In the genomic region with DNA sequence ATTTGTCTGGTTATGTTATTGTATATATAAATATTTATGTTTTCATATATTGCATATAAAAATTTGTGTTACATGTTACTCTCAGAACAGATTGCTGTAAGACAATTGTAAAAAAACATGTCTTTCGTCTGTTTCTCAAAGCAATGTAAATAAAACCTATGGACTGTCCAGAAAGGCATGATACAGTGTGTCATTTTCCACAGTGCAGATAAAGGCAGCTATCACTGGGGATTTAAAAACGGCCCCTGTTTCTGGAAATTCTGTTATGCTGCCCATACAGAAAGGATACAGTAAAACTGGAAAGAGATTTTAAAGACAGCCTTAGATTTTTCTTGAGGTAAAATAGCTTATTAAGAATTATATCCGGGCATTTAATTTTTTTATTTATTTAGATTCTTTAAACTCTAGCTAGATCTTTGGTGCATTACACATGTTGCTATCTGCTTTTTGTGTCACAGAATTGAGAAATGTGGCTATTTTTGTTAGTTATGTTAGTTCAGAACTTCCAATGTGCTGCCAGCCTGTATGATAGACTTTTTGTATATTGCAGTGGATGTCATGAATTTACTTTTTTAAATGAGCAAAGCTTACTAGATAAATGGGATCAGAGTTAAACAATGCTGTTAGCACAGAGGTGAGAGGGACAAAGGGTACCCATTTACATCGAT, we compare ENCODE assay signal across 8 cellular contexts. TPM values are rescaled to one million over a fixed set of nuclear protein-coding genes. Genes with fewer than 3 reads are reported as not detected.
A peak's percentile ranks its signal among the peaks of the same experiment; 100 is the strongest.
DNase-seq lines count a peak whose midpoint lies in the region; ATAC-seq and TF ChIP-seq lines count a peak whose summit lies in the region.

No MANE protein-coding gene starts in this region.

- H3K9me3 Mint-ChIP-seq in activated T-cell treated with anti-CD3 and anti-CD28 coated beads, Interleukin-2, amount 50 U/mL, for 24 hours: no peaks in the 10 kb centered on the region
- peaks cover 0 to 3% (median 0%) of the 10 kb centered on the region in 11 donors for H3K9me3 Mint-ChIP-seq in naive thymus-derived CD4-positive, alpha-beta T cell

- intact Hi-C loops in naive thymus-derived CD4-positive, alpha-beta T cell (cut with micrococcal nuclease): loop anchor here (1.0 to 10.0 kb wide), 13 partner anchors 32 to 1440 kb away; partner anchors contain the start of genes EEF1B2 (in 2 of the 2), FASTKD2 (in 2 of the 2), KLF7 (in 2 of the 2) and MDH1B (in 2 of the 2)

- H3K27me3 ChIP-seq in ectodermal cell (ENCODE audit: control insufficient read depth, insufficient read depth, low read length, poor library complexity, severe bottlenecking): no peaks in the 10 kb centered on the region
- no peaks in the 10 kb centered on the region for H3K27me3 ChIP-seq in naive thymus-derived CD4-positive, alpha-beta T cell (ENCODE audit: control insufficient read depth in 2 of 2, insufficient read depth in 2 of 2, low read length in 2 of 2)

- H3K4me3 ChIP-seq in ectodermal cell (ENCODE audit: insufficient read depth, low read depth, low read length): peak overlapping the region; percentile 55
- peak overlapping the region; percentile 97 for H3K4me3 ChIP-seq in naive thymus-derived CD4-positive, alpha-beta T cell (ENCODE audit: low read length)

- H3K36me3 Mint-ChIP-seq in activated T-cell treated with anti-CD3 and anti-CD28 coated beads, Interleukin-2, amount 50 U/mL, for 24 hours (ENCODE audit: low read depth): peaks cover 28% of the 10 kb centered on the region
- H3K36me3 Mint-ChIP-seq in naive thymus-derived CD4-positive, alpha-beta T cell: peaks cover 0 to 9% (median 3%) of the 10 kb centered on the region in 5 donors

- no peaks in the 10 kb centered on the region for H3K27me3 Mint-ChIP-seq in activated T-cell treated with anti-CD3 and anti-CD28 coated beads, Interleukin-2, amount 50 U/mL, for 24 hours
- H3K27me3 Mint-ChIP-seq in naive thymus-derived CD4-positive, alpha-beta T cell: no peaks in the 10 kb centered on the region

- no peaks in the 10 kb centered on the region for H3K36me3 ChIP-seq in ectodermal cell (ENCODE audit: control insufficient read depth, insufficient read depth, low read length)
- peaks cover 0 to 3% (median 0%) of the 10 kb centered on the region in 3 experiments for H3K36me3 ChIP-seq in naive thymus-derived CD4-positive, alpha-beta T cell (ENCODE audit: control insufficient read depth in 2 of 3, insufficient read depth in 3 of 3, low read length in 3 of 3)

- no peak for TF ChIP-seq CTCF in RWPE1 (conservative IDR thresholded peaks at IDR 0.05; ENCODE audit: low read depth)

- H3K9me3 ChIP-seq in ectodermal cell (ENCODE audit: control insufficient read depth, low read length): no peaks in the 10 kb centered on the region
- no peaks in the 10 kb centered on the region for H3K9me3 ChIP-seq in naive thymus-derived CD4-positive, alpha-beta T cell (ENCODE audit: control insufficient read depth in 2 of 3, low read length in 3 of 3)

- H3K27ac Mint-ChIP-seq in activated T-cell treated with anti-CD3 and anti-CD28 coated beads, Interleukin-2, amount 50 U/mL, for 24 hours: peak overlapping the region; percentile 85
- peak overlapping the region; percentile 75 to 100 (median 94) for H3K27ac Mint-ChIP-seq in naive thymus-derived CD4-positive, alpha-beta T cell

- POLR2A ChIA-PET in RWPE1 (lab: Yijun Ruan, JAX; ENCODE audit: low non-redundant PET): no interaction called here
- POLR2A ChIA-PET in naive thymus-derived CD4-positive, alpha-beta T cell (lab: Charles Lee): interaction anchor here (0.6 to 2.0 kb wide), 9 partner anchors 10 to 1078 kb away, joined by 3 to 16 read pairs (median 3); partner anchors contain the start of genes EEF1B2, FASTKD2, MDH1B and NDUFS1

- peak overlapping the region; percentile 99 for H3K4me3 Mint-ChIP-seq in activated T-cell treated with anti-CD3 and anti-CD28 coated beads, Interleukin-2, amount 50 U/mL, for 24 hours
- peak overlapping the region; percentile 95 to 99 (median 98) for H3K4me3 Mint-ChIP-seq in naive thymus-derived CD4-positive, alpha-beta T cell

- ATAC-seq in naive thymus-derived CD4-positive, alpha-beta T cell: no peak
- ATAC-seq in HG02798 (IDR thresholded peaks at IDR 0.05; ENCODE audit: poor library complexity, unreplicated experiment) (no peak), left lobe of liver (no peak)

- CTCF ChIA-PET in RWPE1 (lab: Yijun Ruan, JAX): interaction anchor here (0.6 to 1.0 kb wide), 4 partner anchors 10 to 1940 kb away, joined by 3 to 5 read pairs (median 3); no protein-coding TSS in a partner anchor
- CTCF ChIA-PET in naive thymus-derived CD4-positive, alpha-beta T cell (lab: Charles Lee): interaction anchor here (0.5 to 1.0 kb wide), 3 partner anchors 54 to 1819 kb away, joined by 3 to 7 read pairs (median 3); no protein-coding TSS in a partner anchor

- 18% methylated on average over 3 of the region's 4 CpGs for WGBS in ectodermal cell, 2 experiments

- no peak for DNase-seq in activated T-cell treated with anti-CD3 and anti-CD28 coated beads, Interleukin-2, amount 50 U/mL, for 24 hours
- no peak for DNase-seq in activated T-cell treated with anti-CD3 and anti-CD28 coated beads, Interleukin-2, amount 50 U/mL, for 1 hour
- DNase-seq in RWPE1 (ENCODE audit: low spot score) (no peak), GDM1 (lab: John Stamatoyannopoulos, UW) (no peak), left lobe of liver (ENCODE audit: low spot score) (no peak)
- peak in 1 of 9 donors; percentile 4 for DNase-seq in naive thymus-derived CD4-positive, alpha-beta T cell

- peaks cover 3% of the 10 kb centered on the region for H3K4me1 ChIP-seq in ectodermal cell (ENCODE audit: control insufficient read depth, insufficient read depth, low read length)
- H3K4me1 ChIP-seq in naive thymus-derived CD4-positive, alpha-beta T cell (ENCODE audit: control insufficient read depth in 2 of 2, insufficient read depth in 2 of 2, low read length in 2 of 2): peaks cover 0 to 5% of the 10 kb centered on the region in 2 donors

- H3K27ac ChIP-seq in RWPE1: peak overlapping the region; percentile 98; the same call in 1 of the 2 replicates
- H3K27ac ChIP-seq in ectodermal cell (ENCODE audit: insufficient read depth, low read depth, low read length, poor library complexity, severe bottlenecking): no peak overlapping the region
- peak overlapping the region; percentile 97 for H3K27ac ChIP-seq in naive thymus-derived CD4-positive, alpha-beta T cell (ENCODE audit: low read depth, low read length)

- peaks cover 35% of the 10 kb centered on the region for H3K4me1 Mint-ChIP-seq in activated T-cell treated with anti-CD3 and anti-CD28 coated beads, Interleukin-2, amount 50 U/mL, for 24 hours (ENCODE audit: low read depth)
- H3K4me1 Mint-ChIP-seq in naive thymus-derived CD4-positive, alpha-beta T cell: peaks cover 16 to 51% (median 38%) of the 10 kb centered on the region in 7 donors

RNA-seq across cellular contexts. Expression of gene INO80D, which starts 0.8 kb away (rescaled TPM):
- 5.6 TPM for polyA plus RNA-seq in ectodermal cell (2013, experiment 1 of 4)
- 8.4 TPM for polyA plus RNA-seq in ectodermal cell (2013, experiment 2 of 4)
- polyA plus RNA-seq in ectodermal cell (2013, experiment 3 of 4): 3.5 TPM
- polyA plus RNA-seq in ectodermal cell (2013, experiment 4 of 4): 4.5 TPM
- 10 to 100 TPM; 30.7 to 50.9 (median 43.4) TPM for total RNA-seq in naive thymus-derived CD4-positive, alpha-beta T cell
- polyA plus RNA-seq in naive thymus-derived CD4-positive, alpha-beta T cell: 10 to 100 TPM; 13.4 to 16.7 TPM
- 7.9 TPM for total RNA-seq in left lobe of liver
